3 cellular contexts compared by ENCODE assay signal in genomic region chr9:87135074-87135473, GRCh38.
"Had no signal": no experiment of that assay in that cellular context is flagged by ENCODE, and none has a peak within 500 bp of the region (broad histone marks: within the 10 kb centered on the region; RNA-seq: fewer than 3 reads in every experiment).

No MANE protein-coding gene starts in this region.

- DNase-seq: GDM1, GF-D8 had no signal

- H3K4me3 ChIP-seq: GM12878 had no signal
